Comparison of ENCODE assay signal across 8 cellular contexts in genomic region chr9:132768932-132769894, GRCh38.
DNase-seq lines count a peak whose midpoint lies in the region; ATAC-seq and TF ChIP-seq lines count a peak whose summit lies in the region.

No MANE protein-coding gene starts in this region.

- H3K4me3 ChIP-seq in epithelial cell of proximal tubule (ENCODE audit: low read depth, low read length), result peak overlapping the region; percentile 93
- peak overlapping the region; percentile 80 to 87 for H3K4me3 ChIP-seq in muscle layer of colon (ENCODE audit: low read depth in 1 of 2, low read length in 2 of 2)

- DNase-seq in NCI-H345 (lab: John Stamatoyannopoulos, UW) (peak; percentile 12), NCI-H345 treated with DMSO at 0.1 percent for 48 hours (lab: John Stamatoyannopoulos, UW; ENCODE audit: unreplicated experiment) (no peak), NCI-H748 treated with DMSO at 0.1 percent for 48 hours (lab: John Stamatoyannopoulos, UW) (peak; percentile 38), epithelial cell of proximal tubule (ENCODE audit: low read depth) (no peak)
- DNase-seq in activated CD8-positive, alpha-beta memory T cell treated with anti-CD3 and anti-CD28 coated beads, Interleukin-2, amount 50 U/mL, for 4 hours, result peak; percentile 66

- peaks cover 9% of the 10 kb centered on the region for H3K4me1 Mint-ChIP-seq in stimulated activated memory B cell treated with anti-CD40 and anti-IgM and Interleukin-4, amounts not matched to agents 10 μg/mL and 1 μg/mL and 100 μg/mL, for 72 hours

- H3K27ac ChIP-seq in muscle layer of colon (ENCODE audit: low read depth, low read length), result peak overlapping the region; percentile 75

- peak overlapping the region; percentile 99 for H3K4me3 Mint-ChIP-seq in stimulated activated memory B cell treated with anti-CD40 and anti-IgM and Interleukin-4, amounts not matched to agents 10 μg/mL and 1 μg/mL and 100 μg/mL, for 72 hours

- H3K27me3 Mint-ChIP-seq in stimulated activated memory B cell treated with anti-CD40 and anti-IgM and Interleukin-4, amounts not matched to agents 10 μg/mL and 1 μg/mL and 100 μg/mL, for 72 hours, result no peaks in the 10 kb centered on the region

- ATAC-seq in HG03103 (IDR thresholded peaks at IDR 0.05; ENCODE audit: low read depth, unreplicated experiment), result peak; percentile 46
- ATAC-seq in stimulated activated memory B cell treated with anti-CD40 and anti-IgM and Interleukin-4, amounts not matched to agents 10 μg/mL and 1 μg/mL and 100 μg/mL, for 72 hours, result peak; percentile 76

- TF ChIP-seq CTCF in epithelial cell of proximal tubule (conservative IDR thresholded peaks at IDR 0.05; ENCODE audit: low read depth, low read length), result peak; percentile 52

- no peaks in the 10 kb centered on the region for H3K36me3 ChIP-seq in muscle layer of colon (ENCODE audit: insufficient read depth, low read length)

- H3K9me3 Mint-ChIP-seq in stimulated activated memory B cell treated with anti-CD40 and anti-IgM and Interleukin-4, amounts not matched to agents 10 μg/mL and 1 μg/mL and 100 μg/mL, for 72 hours, result peaks cover 5% of the 10 kb centered on the region

- H3K9ac ChIP-seq in muscle layer of colon (ENCODE audit: low read length), result peak overlapping the region; percentile 97

- peaks cover 7% of the 10 kb centered on the region for H3K36me3 Mint-ChIP-seq in stimulated activated memory B cell treated with anti-CD40 and anti-IgM and Interleukin-4, amounts not matched to agents 10 μg/mL and 1 μg/mL and 100 μg/mL, for 72 hours

- H3K4me1 ChIP-seq in muscle layer of colon (ENCODE audit: insufficient read depth, low read length), result peaks cover 9% of the 10 kb centered on the region

- no peaks in the 10 kb centered on the region for H3K9me3 ChIP-seq in muscle layer of colon (ENCODE audit: low read length)

- peak overlapping the region; percentile 94 for H3K27ac Mint-ChIP-seq in stimulated activated memory B cell treated with anti-CD40 and anti-IgM and Interleukin-4, amounts not matched to agents 10 μg/mL and 1 μg/mL and 100 μg/mL, for 72 hours

- H3K27me3 ChIP-seq in muscle layer of colon (ENCODE audit: control insufficient read depth in 1 of 2, insufficient read depth in 2 of 2, low read length in 2 of 2), result no peaks in the 10 kb centered on the region

Comparison
In these comparisons a context has a peak if more than half of its experiments do, and no peak if none do; other contexts are left out.
1. DNase-seq: peak in NCI-H345 (single experiment), NCI-H748 treated with DMSO at 0.1 percent for 48 hours (single experiment) and activated CD8-positive, alpha-beta memory T cell treated with anti-CD3 and anti-CD28 coated beads, Interleukin-2, amount 50 U/mL, for 4 hours (single experiment); none in NCI-H345 treated with DMSO at 0.1 percent for 48 hours (single experiment) and epithelial cell of proximal tubule (single experiment).